Comparison of ENCODE assay signal across 8 cellular contexts in the genomic region with DNA sequence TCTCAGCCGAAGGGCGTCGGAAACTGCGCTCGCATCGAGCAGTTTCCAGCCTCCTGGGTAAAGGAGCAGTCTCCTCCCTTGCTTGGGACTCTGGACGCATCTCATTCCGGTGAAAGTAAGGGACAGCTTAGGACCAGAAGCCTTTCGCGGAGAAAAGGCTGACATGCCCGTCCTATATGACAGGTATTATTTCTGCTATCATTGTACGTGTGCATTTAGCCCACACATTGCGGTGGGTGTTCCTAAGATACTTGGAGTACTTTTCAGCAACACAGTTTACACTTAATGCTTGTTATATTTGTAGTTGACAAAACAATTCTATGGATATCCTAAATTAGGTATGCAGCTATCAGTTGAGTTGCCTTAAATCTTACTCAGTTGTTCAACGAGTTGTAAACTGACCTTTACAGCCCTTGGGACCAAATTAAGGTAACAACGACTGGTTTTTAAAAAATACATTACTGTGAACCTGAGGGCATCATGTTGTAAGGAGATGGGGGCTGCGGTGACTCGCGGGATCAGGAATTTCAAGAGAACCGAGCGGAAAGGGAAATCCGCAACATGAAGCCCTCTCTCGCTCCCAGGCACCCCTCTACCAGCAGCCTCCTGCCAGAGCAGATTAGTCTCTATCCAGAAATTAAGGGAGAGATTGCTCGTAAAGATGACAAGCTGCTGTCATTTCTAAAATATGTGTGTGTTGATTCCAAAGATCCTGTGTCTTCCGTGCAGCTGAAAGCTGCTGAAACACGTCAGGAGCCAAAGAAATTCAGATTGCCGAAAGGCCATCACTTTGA. TPM values are rescaled to one million over a fixed set of nuclear protein-coding genes. Genes with fewer than 3 reads are reported as not detected.
DNase-seq lines count a peak whose midpoint lies in the region; ATAC-seq, FAIRE-seq and TF ChIP-seq lines count a peak whose summit lies in the region.

No MANE protein-coding gene starts in this region.

- H3K9me3 ChIP-seq in left ventricle myocardium inferior (replicated peaks), result no peaks in the 10 kb centered on the region

- peak overlapping the region; percentile 93 for H3K27ac Mint-ChIP-seq in activated CD4-positive, alpha-beta memory T cell treated with anti-CD3 and anti-CD28 coated beads, Interleukin-2, amount 10 ng/mL, durations not matched to agents 7 days and 5 days

- intact Hi-C loops in left ventricle myocardium inferior (cut with micrococcal nuclease), result no loop called here

- ATAC-seq in HG02885 (IDR thresholded peaks at IDR 0.05; ENCODE audit: poor library complexity, unreplicated experiment), result peak; percentile 21

- POLR2A ChIA-PET in activated CD4-positive, alpha-beta memory T cell treated with anti-CD3 and anti-CD28 coated beads, Interleukin-2, amount 10 ng/mL, durations not matched to agents 7 days and 5 days (lab: Charles Lee), result interaction anchor here (0.6 to 3.4 kb wide), 24 partner anchors 9 to 1199 kb away, joined by 3 to 75 read pairs (median 4); partner anchors contain the start of genes CEP152, DTWD1, EID1 and GABPB1

- peak overlapping the region; percentile 90 for H3K4me3 ChIP-seq in GM08714 (ENCODE audit: low read length)
- H3K4me3 ChIP-seq in left ventricle myocardium inferior, result peak overlapping the region; percentile 90
- H3K4me3 ChIP-seq in retinal pigment epithelial cell (ENCODE audit: low read length), result peak overlapping the region; percentile 99

- H3K4me1 ChIP-seq in left ventricle myocardium inferior, result peaks cover 64% of the 10 kb centered on the region

- H3K27me3 ChIP-seq in left ventricle myocardium inferior (ENCODE audit: low read depth), result no peaks in the 10 kb centered on the region

- no peaks in the 10 kb centered on the region for H3K9me3 Mint-ChIP-seq in activated CD4-positive, alpha-beta memory T cell treated with anti-CD3 and anti-CD28 coated beads, Interleukin-2, amount 10 ng/mL, durations not matched to agents 7 days and 5 days

- CTCF ChIA-PET in activated CD4-positive, alpha-beta memory T cell treated with anti-CD3 and anti-CD28 coated beads, Interleukin-2, amount 10 ng/mL, durations not matched to agents 7 days and 5 days (lab: Charles Lee), result interaction anchor here (0.8 to 2.5 kb wide), 8 partner anchors 9 to 345 kb away, joined by 3 to 21 read pairs (median 4); partner anchors contain the start of genes CEP152, EID1, GALK2 and SECISBP2L

- no peaks in the 10 kb centered on the region for H3K36me3 ChIP-seq in left ventricle myocardium inferior

- no peaks in the 10 kb centered on the region for H3K27me3 Mint-ChIP-seq in activated CD4-positive, alpha-beta memory T cell treated with anti-CD3 and anti-CD28 coated beads, Interleukin-2, amount 10 ng/mL, durations not matched to agents 7 days and 5 days

- H3K36me3 Mint-ChIP-seq in activated CD4-positive, alpha-beta memory T cell treated with anti-CD3 and anti-CD28 coated beads, Interleukin-2, amount 10 ng/mL, durations not matched to agents 7 days and 5 days (ENCODE audit: low read depth), result peaks cover 4% of the 10 kb centered on the region

- no peak for TF ChIP-seq CTCF in left ventricle myocardium inferior (IDR thresholded peaks at IDR 0.05; ENCODE audit: borderline replicate concordance)
- no peak for TF ChIP-seq CTCF in retinal pigment epithelial cell (conservative IDR thresholded peaks at IDR 0.05; ENCODE audit: low read depth, low read length)

- no peak; the same call in 1 of the 2 replicates for TF ChIP-seq POLR2A in H54 (IDR thresholded peaks at IDR 0.05; ENCODE audit: low read depth, low read length)

- peak overlapping the region; percentile 88 for H3K27ac ChIP-seq in left ventricle myocardium inferior (replicated peaks)

- no peak for DNase-seq in activated CD4-positive, alpha-beta memory T cell treated with anti-CD3 and anti-CD28 coated beads, Interleukin-2, amount 10 ng/mL, durations not matched to agents 7 days and 5 days
- DNase-seq in left ventricle myocardium inferior, result no peak
- DNase-seq in retinal pigment epithelial cell (ENCODE audit: low read depth), result no peak
- DNase-seq in NCI-H2196 (lab: John Stamatoyannopoulos, UW; ENCODE audit: unreplicated experiment), result no peak
- no peak for DNase-seq in stimulated activated CD4-positive, alpha-beta T cell treated with anti-CD3 and anti-CD28 coated beads, Interleukin-1b, Interleukin-23, amount 100 ng/mL, for 48 hours
- no peak for DNase-seq in H54 (ENCODE audit: insufficient read length, low spot score)

- peak overlapping the region; percentile 98 for H3K4me3 Mint-ChIP-seq in activated CD4-positive, alpha-beta memory T cell treated with anti-CD3 and anti-CD28 coated beads, Interleukin-2, amount 10 ng/mL, durations not matched to agents 7 days and 5 days

- H3K4me1 Mint-ChIP-seq in activated CD4-positive, alpha-beta memory T cell treated with anti-CD3 and anti-CD28 coated beads, Interleukin-2, amount 10 ng/mL, durations not matched to agents 7 days and 5 days, result peaks cover 51% of the 10 kb centered on the region

- FAIRE-seq in H54 (lab: Jason Lieb, UNC), result no peak

RNA-seq across cellular contexts. Expression of gene COPS2, which starts 0.6 kb away (rescaled TPM):
- total RNA-seq in activated CD4-positive, alpha-beta memory T cell treated with anti-CD3 and anti-CD28 coated beads, Interleukin-2, amount 10 ng/mL, durations not matched to agents 7 days and 5 days, result 10 to 100 TPM; 62.6 to 68.7 TPM
- total RNA-seq in left ventricle myocardium inferior, result 79.5 TPM

RNA-seq across cellular contexts. Expression of gene GALK2, which starts 14.0 kb away (rescaled TPM):
- 10 to 100 TPM; 30.0 to 31.5 TPM for total RNA-seq in activated CD4-positive, alpha-beta memory T cell treated with anti-CD3 and anti-CD28 coated beads, Interleukin-2, amount 10 ng/mL, durations not matched to agents 7 days and 5 days
- total RNA-seq in left ventricle myocardium inferior, result 39.3 TPM
